ENCODE assay signal across 8 cellular contexts in genomic region chr17:55641559-55642160, GRCh38.
DNase-seq lines count a peak whose midpoint lies in the region; ATAC-seq and TF ChIP-seq lines count a peak whose summit lies in the region.

No MANE protein-coding gene starts in this region.

- H3K4me1 Mint-ChIP-seq in activated T-helper 1 cell treated with anti-CD3 and anti-CD28 coated beads, Interleukin-12 subunit alpha, Interleukin-12 subunit beta, Interleukin-2, Interleukin-4 antibody, amounts not matched to agents 30 ng/mL and 10 ng/mL and 1 ng/mL, durations not matched to agents 14 hours and 24 hours and 36 hours (ENCODE audit: low read depth) = no peaks in the 10 kb centered on the region

- RAD21 ChIA-PET in HCT116 (lab: Charles Lee; ENCODE audit: low non-redundant PET in 1 of 2, low total read pairs in 2 of 2, uncharacterized antibody in 2 of 2, unreplicated experiment in 2 of 2) = no interaction called here

- CTCF ChIA-PET in HCT116 (lab: Charles Lee) = interaction anchor here (0.7 to 2.3 kb wide), 16 partner anchors 8 to 241 kb away, joined by 3 to 10 read pairs (median 4); no protein-coding TSS in a partner anchor

- no peaks in the 10 kb centered on the region for H3K27me3 Mint-ChIP-seq in activated T-helper 1 cell treated with anti-CD3 and anti-CD28 coated beads, Interleukin-12 subunit alpha, Interleukin-12 subunit beta, Interleukin-2, Interleukin-4 antibody, amounts not matched to agents 30 ng/mL and 10 ng/mL and 1 ng/mL, durations not matched to agents 14 hours and 24 hours and 36 hours (ENCODE audit: insufficient read depth)

- H2AFZ ChIP-seq in HCT116 (ENCODE audit: low read depth, low read length, poor library complexity, severe bottlenecking) = no peak overlapping the region

- H3K79me2 ChIP-seq in HCT116 (ENCODE audit: insufficient read depth, low read length) = no peaks in the 10 kb centered on the region

- POLR2A ChIA-PET in HCT116 (lab: Charles Lee) = no interaction called here

- peaks cover 56% of the 10 kb centered on the region for H3K27me3 ChIP-seq in HCT116 (ENCODE audit: insufficient read depth, low read length)

- TF ChIP-seq CTCF in HCT116 (IDR thresholded peaks at IDR 0.05 in 2 of 3, conservative IDR thresholded peaks at IDR 0.05 in 1 of 3; ENCODE audit: borderline replicate concordance in 1 of 3, insufficient read depth in 1 of 3, low read depth in 2 of 3, low read length in 2 of 3) = peak; percentile 36 to 86 (median 71); a peak in 5 of 6 replicates

- no TSS peak for BruUV-seq in HCT116 (replicated peaks; lab: Mats Ljungman, UMichigan)

- no peaks in the 10 kb centered on the region for H3K9me3 ChIP-seq in HCT116 (ENCODE audit: control insufficient read depth in 1 of 2, insufficient read depth in 1 of 2, low read depth in 1 of 2, low read length in 2 of 2)

- no peak overlapping the region for H3K27ac Mint-ChIP-seq in activated T-helper 1 cell treated with anti-CD3 and anti-CD28 coated beads, Interleukin-12 subunit alpha, Interleukin-12 subunit beta, Interleukin-2, Interleukin-4 antibody, amounts not matched to agents 30 ng/mL and 10 ng/mL and 1 ng/mL, durations not matched to agents 14 hours and 24 hours and 36 hours

- no peaks in the 10 kb centered on the region for H3K9me2 ChIP-seq in HCT116 (ENCODE audit: insufficient read depth)

- H3K4me3 ChIP-seq in HCT116 (replicated peaks in 1 of 2; ENCODE audit: low read depth in 1 of 2, low read length in 2 of 2) (no peak overlapping the region), skeletal muscle cell (ENCODE audit: low read depth, low read length) (no peak overlapping the region)

- H3K36me3 Mint-ChIP-seq in activated T-helper 1 cell treated with anti-CD3 and anti-CD28 coated beads, Interleukin-12 subunit alpha, Interleukin-12 subunit beta, Interleukin-2, Interleukin-4 antibody, amounts not matched to agents 30 ng/mL and 10 ng/mL and 1 ng/mL, durations not matched to agents 14 hours and 24 hours and 36 hours (ENCODE audit: low read depth) = no peaks in the 10 kb centered on the region

- TF ChIP-seq POLR2A in HCT116 (IDR thresholded peaks at IDR 0.05; ENCODE audit: borderline replicate concordance, extremely low read depth, insufficient read depth, insufficient read length) = no peak

- no peaks in the 10 kb centered on the region for H3K4me1 ChIP-seq in HCT116 (ENCODE audit: control insufficient read depth in 1 of 2, insufficient read depth in 2 of 2, low read length in 2 of 2)

- H3K9me3 Mint-ChIP-seq in activated T-helper 1 cell treated with anti-CD3 and anti-CD28 coated beads, Interleukin-12 subunit alpha, Interleukin-12 subunit beta, Interleukin-2, Interleukin-4 antibody, amounts not matched to agents 30 ng/mL and 10 ng/mL and 1 ng/mL, durations not matched to agents 14 hours and 24 hours and 36 hours = no peaks in the 10 kb centered on the region

- TF ChIP-seq RAD21 in HCT116 (IDR thresholded peaks at IDR 0.05; ENCODE audit: low read depth) = peak; percentile 47

- H3K4me3 Mint-ChIP-seq in activated T-helper 1 cell treated with anti-CD3 and anti-CD28 coated beads, Interleukin-12 subunit alpha, Interleukin-12 subunit beta, Interleukin-2, Interleukin-4 antibody, amounts not matched to agents 30 ng/mL and 10 ng/mL and 1 ng/mL, durations not matched to agents 14 hours and 24 hours and 36 hours = no peak overlapping the region

- H4K20me1 ChIP-seq in HCT116 (ENCODE audit: insufficient read depth) = no peaks in the 10 kb centered on the region

- H3K9ac ChIP-seq in HCT116 (ENCODE audit: low read length) = no peak overlapping the region

- H3K4me2 ChIP-seq in HCT116 (ENCODE audit: low read length) = no peak overlapping the region

- DNase-seq in DMS153 treated with DMSO at 0.1 percent for 48 hours (lab: John Stamatoyannopoulos, UW; ENCODE audit: unreplicated experiment) (peak; percentile 9), HCT116 (ENCODE audit: low read depth, low spot score) (peak; percentile 57), NCI-H524 (lab: John Stamatoyannopoulos, UW) (peak; percentile 85 to 89), left cardiac atrium (peak; percentile 84), skeletal muscle cell (ENCODE audit: low read depth) (peak; percentile 21)
- DNase-seq in activated T-helper 1 cell treated with anti-CD3 and anti-CD28 coated beads, Interleukin-12 subunit alpha, Interleukin-12 subunit beta, Interleukin-2, Interleukin-4 antibody, amounts not matched to agents 30 ng/mL and 10 ng/mL and 1 ng/mL, durations not matched to agents 14 hours and 24 hours and 36 hours (ENCODE audit: low spot score) = peak; percentile 4
- no peak for DNase-seq in NK-92 treated with Interleukin-12 subunit alpha and Interleukin-12 subunit beta, amount 100 ng/mL, for 24 hours (lab: John Stamatoyannopoulos, UW)

- intact Hi-C loops in HCT116 (cut with micrococcal nuclease) = loop anchor here (1.0 to 10.0 kb wide), 2 partner anchors 114 to 493 kb away; no protein-coding TSS in a partner anchor
- intact Hi-C loops in activated T-helper 1 cell treated with anti-CD3 and anti-CD28 coated beads, Interleukin-12 subunit alpha, Interleukin-12 subunit beta, Interleukin-2, Interleukin-4 antibody, amounts not matched to agents 30 ng/mL and 10 ng/mL and 1 ng/mL, durations not matched to agents 14 hours and 24 hours and 36 hours (cut with micrococcal nuclease) = loop anchor here (1.0 kb wide), 1 partner anchor 115 kb away; no protein-coding TSS in a partner anchor
- intact Hi-C loops in left cardiac atrium (cut with DNase I) = loop anchor here in 1 of 2 donors (2.0 kb wide), 1 partner anchor 115 kb away; no protein-coding TSS in a partner anchor

- peak; percentile 93 for ATAC-seq in HCT116
- peak; percentile 82 to 87 for ATAC-seq in left cardiac atrium
- ATAC-seq in HG02763 (IDR thresholded peaks at IDR 0.05; ENCODE audit: unreplicated experiment) = no peak

- no peaks in the 10 kb centered on the region for H3K36me3 ChIP-seq in HCT116 (ENCODE audit: control insufficient read depth in 1 of 2, insufficient read depth in 2 of 2, low read length in 2 of 2)

- H3K27ac ChIP-seq in HCT116 (ENCODE audit: low read depth, low read length) = no peak overlapping the region

TF ChIP-seq in HCT116, 20 proteins besides CTCF, POLR2A, EP300 and RAD21:
- TF ChIP-seq EZH2 (IDR thresholded peaks at IDR 0.05) = no peak
- peak; percentile 46; the same call in 1 of the 2 replicates for TF ChIP-seq CBX3 (IDR thresholded peaks at IDR 0.05; ENCODE audit: low read depth)
TF ChIP-seq in HCT116: peak in this region for 1.
